10 cellular contexts compared by ENCODE assay signal in genomic region chr1:51341876-51342496, GRCh38. TPM values are rescaled to one million over a fixed set of nuclear protein-coding genes. Genes with fewer than 3 reads are reported as not detected.
DNase-seq lines count a peak whose midpoint lies in the region; ATAC-seq and TF ChIP-seq lines count a peak whose summit lies in the region.
"Had no signal": no experiment of that assay in that cellular context is flagged by ENCODE, and none has a peak within 500 bp of the region (broad histone marks: within the 10 kb centered on the region; RNA-seq: fewer than 3 reads in every experiment).

No MANE protein-coding gene starts in this region.

- H3K4me2 ChIP-seq in DND-41 (ENCODE audit: insufficient read depth, low read length), result no peak overlapping the region
- H3K4me2 ChIP-seq in OCI-LY7 (ENCODE audit: low read length), result no peak overlapping the region

- no peaks in the 10 kb centered on the region for H3K36me3 Mint-ChIP-seq in glutamatergic neuron (ENCODE audit: unreplicated experiment)
- no peaks in the 10 kb centered on the region for H3K36me3 Mint-ChIP-seq in activated T-helper 1 cell treated with anti-CD3 and anti-CD28 coated beads, Interleukin-12 subunit alpha, Interleukin-12 subunit beta, Interleukin-2, Interleukin-4 antibody, amounts not matched to agents 30 ng/mL and 10 ng/mL and 1 ng/mL, durations not matched to agents 14 hours and 24 hours and 36 hours (ENCODE audit: low read depth)
- H3K36me3 Mint-ChIP-seq: activated naive CD8-positive, alpha-beta T cell treated with anti-CD3 and anti-CD28 coated beads for 36 hours had no signal

- no peak overlapping the region for H2AFZ ChIP-seq in DND-41 (ENCODE audit: low read depth, low read length)
- no peak overlapping the region for H2AFZ ChIP-seq in OCI-LY7 (ENCODE audit: low read length)

- no peaks in the 10 kb centered on the region for H3K9me3 ChIP-seq in DND-41 (ENCODE audit: insufficient read depth, low read length, severe bottlenecking)
- no peaks in the 10 kb centered on the region for H3K9me3 ChIP-seq in OCI-LY7 (ENCODE audit: low read length)
- H3K9me3 ChIP-seq in MG63, result no peaks in the 10 kb centered on the region

- H3K4me3 ChIP-seq in DND-41 (ENCODE audit: low read depth in 1 of 2, low read length in 2 of 2) (no peak overlapping the region), OCI-LY7 (ENCODE audit: low read depth, low read length, poor library complexity, severe bottlenecking) (no peak overlapping the region), MG63 (no peak overlapping the region)
- H3K4me3 ChIP-seq: SK-N-MC had no signal

- H3K27me3 Mint-ChIP-seq in glutamatergic neuron (ENCODE audit: unreplicated experiment), result peaks cover 11% of the 10 kb centered on the region
- H3K27me3 Mint-ChIP-seq in activated T-helper 1 cell treated with anti-CD3 and anti-CD28 coated beads, Interleukin-12 subunit alpha, Interleukin-12 subunit beta, Interleukin-2, Interleukin-4 antibody, amounts not matched to agents 30 ng/mL and 10 ng/mL and 1 ng/mL, durations not matched to agents 14 hours and 24 hours and 36 hours (ENCODE audit: insufficient read depth), result peaks cover 32% of the 10 kb centered on the region

- POLR2A ChIA-PET in OCI-LY7 (lab: Charles Lee), result no interaction called here

- TF ChIP-seq CTCF in DND-41 (IDR thresholded peaks at IDR 0.05; ENCODE audit: borderline replicate concordance, extremely low read depth, low read length, poor library complexity, severe bottlenecking), result peak; percentile 44
- peak; percentile 67 for TF ChIP-seq CTCF in OCI-LY7 (conservative IDR thresholded peaks at IDR 0.05; ENCODE audit: low read length)
- no peak for TF ChIP-seq CTCF in glutamatergic neuron (IDR thresholded peaks at IDR 0.05; ENCODE audit: partially characterized antibody, unreplicated experiment)

- peak; percentile 19 for DNase-seq in DND-41
- peak; percentile 50 for DNase-seq in OCI-LY7 (ENCODE audit: low spot score)
- DNase-seq in glutamatergic neuron, result no peak
- DNase-seq in COLO829 (ENCODE audit: low spot score), result no peak
- DNase-seq in MG63, result no peak
- DNase-seq in activated T-helper 1 cell treated with anti-CD3 and anti-CD28 coated beads, Interleukin-12 subunit alpha, Interleukin-12 subunit beta, Interleukin-2, Interleukin-4 antibody, amounts not matched to agents 30 ng/mL and 10 ng/mL and 1 ng/mL, durations not matched to agents 14 hours and 24 hours and 36 hours (ENCODE audit: low spot score), result no peak
- DNase-seq: activated naive CD8-positive, alpha-beta T cell treated with anti-CD3 and anti-CD28 coated beads for 36 hours had no signal

- ATAC-seq in DND-41 (ENCODE audit: insufficient read depth, low read depth) (peak; percentile 64), GM19035 (IDR thresholded peaks at IDR 0.05; ENCODE audit: unreplicated experiment) (peak; percentile 66), HG03025 (IDR thresholded peaks at IDR 0.05; ENCODE audit: low FRiP score, unreplicated experiment) (peak; percentile 50)

- no peaks in the 10 kb centered on the region for H3K79me2 ChIP-seq in DND-41 (ENCODE audit: insufficient read depth, low read length)
- no peaks in the 10 kb centered on the region for H3K79me2 ChIP-seq in OCI-LY7 (ENCODE audit: insufficient read depth, low read depth, low read length)

- CTCF ChIA-PET in OCI-LY7 (lab: Charles Lee; ENCODE audit: unreplicated experiment), result no interaction called here

- no TSS peak for BruUV-seq in OCI-LY7 (replicated peaks; lab: Mats Ljungman, UMichigan)

- no peak overlapping the region for H3K4me3 Mint-ChIP-seq in glutamatergic neuron (ENCODE audit: unreplicated experiment)
- H3K4me3 Mint-ChIP-seq in activated T-helper 1 cell treated with anti-CD3 and anti-CD28 coated beads, Interleukin-12 subunit alpha, Interleukin-12 subunit beta, Interleukin-2, Interleukin-4 antibody, amounts not matched to agents 30 ng/mL and 10 ng/mL and 1 ng/mL, durations not matched to agents 14 hours and 24 hours and 36 hours, result no peak overlapping the region
- H3K4me3 Mint-ChIP-seq: activated naive CD8-positive, alpha-beta T cell treated with anti-CD3 and anti-CD28 coated beads for 36 hours had no signal

- H3K36me3 ChIP-seq in DND-41 (ENCODE audit: insufficient read depth, low read length) (no peaks in the 10 kb centered on the region), OCI-LY7 (ENCODE audit: insufficient read depth, low read length) (no peaks in the 10 kb centered on the region), MG63 (no peaks in the 10 kb centered on the region)

- H3K9me2 ChIP-seq in OCI-LY7 (ENCODE audit: insufficient read depth, low read length), result no peaks in the 10 kb centered on the region

- peaks cover 2% of the 10 kb centered on the region for H3K4me1 Mint-ChIP-seq in glutamatergic neuron (ENCODE audit: low read depth, unreplicated experiment)
- no peaks in the 10 kb centered on the region for H3K4me1 Mint-ChIP-seq in activated T-helper 1 cell treated with anti-CD3 and anti-CD28 coated beads, Interleukin-12 subunit alpha, Interleukin-12 subunit beta, Interleukin-2, Interleukin-4 antibody, amounts not matched to agents 30 ng/mL and 10 ng/mL and 1 ng/mL, durations not matched to agents 14 hours and 24 hours and 36 hours (ENCODE audit: low read depth)

- peaks cover 3% of the 10 kb centered on the region for H3K9me3 Mint-ChIP-seq in glutamatergic neuron (ENCODE audit: unreplicated experiment)
- no peaks in the 10 kb centered on the region for H3K9me3 Mint-ChIP-seq in activated T-helper 1 cell treated with anti-CD3 and anti-CD28 coated beads, Interleukin-12 subunit alpha, Interleukin-12 subunit beta, Interleukin-2, Interleukin-4 antibody, amounts not matched to agents 30 ng/mL and 10 ng/mL and 1 ng/mL, durations not matched to agents 14 hours and 24 hours and 36 hours
- H3K9me3 Mint-ChIP-seq: activated naive CD8-positive, alpha-beta T cell treated with anti-CD3 and anti-CD28 coated beads for 36 hours had no signal

- H3K27ac ChIP-seq in DND-41 (ENCODE audit: low read length), result no peak overlapping the region
- no peak overlapping the region for H3K27ac ChIP-seq in OCI-LY7 (ENCODE audit: low read depth, low read length, poor library complexity, severe bottlenecking)
- H3K27ac ChIP-seq: SK-N-MC had no signal

- H3K27me3 ChIP-seq in DND-41 (ENCODE audit: insufficient read depth, low read length, poor library complexity) (no peaks in the 10 kb centered on the region), MG63 (no peaks in the 10 kb centered on the region)

- H3K4me1 ChIP-seq in DND-41 (ENCODE audit: insufficient read depth, low read length), result no peaks in the 10 kb centered on the region
- H3K4me1 ChIP-seq in OCI-LY7 (ENCODE audit: insufficient read depth, low read length, poor library complexity, severe bottlenecking), result no peaks in the 10 kb centered on the region

- no peak overlapping the region for H3K9ac ChIP-seq in DND-41 (ENCODE audit: low read depth, low read length)

- H4K20me1 ChIP-seq in DND-41 (ENCODE audit: insufficient read depth, low read length) (no peaks in the 10 kb centered on the region), OCI-LY7 (ENCODE audit: insufficient read depth, low read length) (no peaks in the 10 kb centered on the region)

- H3K27ac Mint-ChIP-seq in glutamatergic neuron (ENCODE audit: unreplicated experiment), result no peak overlapping the region
- H3K27ac Mint-ChIP-seq in activated T-helper 1 cell treated with anti-CD3 and anti-CD28 coated beads, Interleukin-12 subunit alpha, Interleukin-12 subunit beta, Interleukin-2, Interleukin-4 antibody, amounts not matched to agents 30 ng/mL and 10 ng/mL and 1 ng/mL, durations not matched to agents 14 hours and 24 hours and 36 hours, result no peak overlapping the region
- H3K27ac Mint-ChIP-seq: activated naive CD8-positive, alpha-beta T cell treated with anti-CD3 and anti-CD28 coated beads for 36 hours had no signal

- intact Hi-C loops in OCI-LY7 (cut with micrococcal nuclease; ENCODE audit: unreplicated experiment), result loop anchor here (2.0 to 10.0 kb wide), 2 partner anchors 193 to 433 kb away; no protein-coding TSS in a partner anchor
- intact Hi-C loops in activated T-helper 1 cell treated with anti-CD3 and anti-CD28 coated beads, Interleukin-12 subunit alpha, Interleukin-12 subunit beta, Interleukin-2, Interleukin-4 antibody, amounts not matched to agents 30 ng/mL and 10 ng/mL and 1 ng/mL, durations not matched to agents 14 hours and 24 hours and 36 hours (cut with micrococcal nuclease), result loop anchor here (10.0 kb wide), 1 partner anchor 193 kb away; no protein-coding TSS in a partner anchor

RNA-seq across cellular contexts. Expression of gene TTC39A, which starts 11.6 kb away (rescaled TPM):
- not detected in 2 replicates for total RNA-seq in OCI-LY7 (2014; rRNA removed; shearing (Covaris generic))
- total RNA-seq in OCI-LY7 (2022) (not detected in 2 replicates), glutamatergic neuron (ENCODE audit: unreplicated experiment) (28.0 TPM)
- total RNA-seq in MG63 (2014; rRNA removed; shearing (Covaris generic); ENCODE audit: low replicate concordance), result 0.82 TPM in 1 of 2 replicates, not detected in the other
- 0.12 TPM in 1 of 2 replicates, not detected in the other for total RNA-seq in activated T-helper 1 cell treated with anti-CD3 and anti-CD28 coated beads, Interleukin-12 subunit alpha, Interleukin-12 subunit beta, Interleukin-2, Interleukin-4 antibody, amounts not matched to agents 30 ng/mL and 10 ng/mL and 1 ng/mL, durations not matched to agents 14 hours and 24 hours and 36 hours
- total RNA-seq: activated naive CD8-positive, alpha-beta T cell treated with anti-CD3 and anti-CD28 coated beads for 36 hours had no signal

Comparison
In these comparisons a context has a peak if more than half of its experiments do, and no peak if none do; other contexts are left out.
1. DNase-seq: peak in DND-41 (single experiment) and OCI-LY7 (single experiment); none in glutamatergic neuron (single experiment), COLO829 (single experiment), MG63 (single experiment) and activated T-helper 1 cell treated with anti-CD3 and anti-CD28 coated beads, Interleukin-12 subunit alpha, Interleukin-12 subunit beta, Interleukin-2, Interleukin-4 antibody, amounts not matched to agents 30 ng/mL and 10 ng/mL and 1 ng/mL, durations not matched to agents 14 hours and 24 hours and 36 hours (single experiment).
2. RNA of gene TTC39A, which starts 11.6 kb away (total RNA-seq): 28.0 TPM in glutamatergic neuron (single experiment); 0.82 TPM in MG63, not detected in OCI-LY7 and 0.12 TPM in activated T-helper 1 cell treated with anti-CD3 and anti-CD28 coated beads, Interleukin-12 subunit alpha, Interleukin-12 subunit beta, Interleukin-2, Interleukin-4 antibody, amounts not matched to agents 30 ng/mL and 10 ng/mL and 1 ng/mL, durations not matched to agents 14 hours and 24 hours and 36 hours; every median in the first group is over 10 times any median in the second.
3. Peak in every context shown above with its lines, with median percentiles within 50 percentile points of each other: ATAC-seq.